8 cellular contexts compared by ENCODE assay signal in genomic region chr2:171688129-171688465, GRCh38. TPM values are rescaled to one million over a fixed set of nuclear protein-coding genes. Genes with fewer than 3 reads are reported as not detected.
DNase-seq lines count a peak whose midpoint lies in the region; ATAC-seq and TF ChIP-seq lines count a peak whose summit lies in the region.

No MANE protein-coding gene starts in this region.

- peak overlapping the region; percentile 99 for H2AFZ ChIP-seq in osteoblast (ENCODE audit: low read length)

- ATAC-seq in GM21737 (IDR thresholded peaks at IDR 0.05; ENCODE audit: unreplicated experiment): peak; percentile 12

- H3K36me3 ChIP-seq in Peyer's patch (no peaks in the 10 kb centered on the region), esophagus squamous epithelium (peaks cover 0 to 26% (median 0%) of the 10 kb centered on the region in 3 donors), osteoblast (ENCODE audit: insufficient read depth, low read length) (peaks cover 9% of the 10 kb centered on the region)

- H3K9me3 ChIP-seq in Peyer's patch: no peaks in the 10 kb centered on the region
- no peaks in the 10 kb centered on the region for H3K9me3 ChIP-seq in esophagus squamous epithelium
- H3K9me3 ChIP-seq in osteoblast (ENCODE audit: low read depth, low read length): no peaks in the 10 kb centered on the region

- H3K4me1 ChIP-seq in Peyer's patch: peaks cover 0 to 9% (median 2%) of the 10 kb centered on the region in 4 donors
- H3K4me1 ChIP-seq in esophagus squamous epithelium: peaks cover 3 to 32% (median 15%) of the 10 kb centered on the region in 3 donors
- H3K4me1 ChIP-seq in osteoblast (ENCODE audit: insufficient read depth, low read length): peaks cover 11% of the 10 kb centered on the region

- DNase-seq in DMS114 treated with DMSO at 0.1 percent for 48 hours (lab: John Stamatoyannopoulos, UW; ENCODE audit: unreplicated experiment) (peak; percentile 6), Peyer's patch (no peak), esophagus squamous epithelium (lab: John Stamatoyannopoulos, UW) (no peak), osteoblast (ENCODE audit: insufficient read length, low spot score, missing footprints) (peak; percentile 72), hypothalamus (lab: John Stamatoyannopoulos, UW) (no peak), GDM1 (lab: John Stamatoyannopoulos, UW) (no peak), GM20000 (ENCODE audit: low spot score) (no peak)

- H4K20me1 ChIP-seq in osteoblast (ENCODE audit: insufficient read depth, low read length): peaks cover 15% of the 10 kb centered on the region

- H3K27ac ChIP-seq in Peyer's patch (peak overlapping the region; percentile 77 to 79 (median 78)), esophagus squamous epithelium (peak overlapping the region; percentile 85 to 92 (median 90)), osteoblast (ENCODE audit: low read depth, low read length) (peak overlapping the region; percentile 82)

- H3K27me3 ChIP-seq in Peyer's patch: no peaks in the 10 kb centered on the region
- no peaks in the 10 kb centered on the region for H3K27me3 ChIP-seq in esophagus squamous epithelium
- peaks cover 4% of the 10 kb centered on the region for H3K27me3 ChIP-seq in osteoblast (ENCODE audit: insufficient read depth, low read length)

- intact Hi-C loops in esophagus squamous epithelium (cut with DNase I): no loop called here

- H3K4me3 ChIP-seq in Peyer's patch (peak overlapping the region; percentile 75 to 93 (median 87)), esophagus squamous epithelium (peak overlapping the region; percentile 65 to 85 (median 80)), osteoblast (ENCODE audit: insufficient read depth, low read length) (peak overlapping the region; percentile 98)

- H3K79me2 ChIP-seq in osteoblast (ENCODE audit: insufficient read depth, low read length): peaks cover 56% of the 10 kb centered on the region

- peak overlapping the region; percentile 85 for H3K4me2 ChIP-seq in osteoblast (ENCODE audit: insufficient read depth, low read length)

- TF ChIP-seq POLR2A in Peyer's patch (IDR thresholded peaks at IDR 0.05) (no peak), esophagus squamous epithelium (IDR thresholded peaks at IDR 0.05) (no peak)

- 0% methylated on average over 8 to 10 of the region's 10 CpGs for WGBS in esophagus squamous epithelium, 2 donors

- TF ChIP-seq CTCF in Peyer's patch (IDR thresholded peaks at IDR 0.05) (no peak), esophagus squamous epithelium (IDR thresholded peaks at IDR 0.05) (no peak), osteoblast (IDR thresholded peaks at IDR 0.05; ENCODE audit: extremely low read depth, low read depth, low read length) (no peak), GM20000 (IDR thresholded peaks at IDR 0.05; ENCODE audit: extremely low read depth, missing control alignments) (no peak)

RNA-seq across cellular contexts. Expression of gene DYNC1I2, which starts 0.8 kb away (rescaled TPM):
- total RNA-seq in Peyer's patch (100 to 1,000 TPM in 1 of 4 donors, 10 to 100 TPM in 3; 72.4 to 153 (median 86.0) TPM), esophagus squamous epithelium (100 to 1,000 TPM in 1 of 4 donors, 10 to 100 TPM in 3; 77.9 to 105 (median 91.9) TPM), osteoblast (109 and 110 TPM in 2 replicates)

Comparison
In these comparisons a context has a peak if more than half of its experiments do, and no peak if none do; other contexts are left out.
1. DNase-seq: peak in DMS114 treated with DMSO at 0.1 percent for 48 hours (single experiment) and osteoblast (single experiment); none in Peyer's patch (0 of 3), esophagus squamous epithelium (single experiment), hypothalamus (0 of 51), GDM1 (single experiment) and GM20000 (single experiment).
2. Peak in every context shown above with its lines, with median percentiles within 50 percentile points of each other: H3K27ac ChIP-seq and H3K4me3 ChIP-seq.